8 cellular contexts compared by ENCODE assay signal in genomic region chr18:77065221-77065981, GRCh38.
DNase-seq lines count a peak whose midpoint lies in the region; ATAC-seq and TF ChIP-seq lines count a peak whose summit lies in the region.

No MANE protein-coding gene starts in this region.

- no peak for TF ChIP-seq POLR2A in IMR-90 (IDR thresholded peaks at IDR 0.05; ENCODE audit: low read depth, low read length)

- no CpG with 5 or more reads among the region's 13 CpGs for WGBS in IMR-90 (ENCODE audit: extremely low coverage in 2 of 2, insufficient read length in 1 of 2), 2 experiments
- WGBS in esophagus, 2 donors: 54 to 58% methylated on average over 13 of the region's 13 CpGs

- peaks cover 36% of the 10 kb centered on the region for H3K9me1 ChIP-seq in IMR-90 (ENCODE audit: insufficient read depth, low read length)

- H2AFZ ChIP-seq in IMR-90 (replicated peaks; ENCODE audit: low read length, poor library complexity) (peak overlapping the region; percentile 62), GM23338 (no peak overlapping the region)

- no peak for TF ChIP-seq RAD21 in IMR-90 (IDR thresholded peaks at IDR 0.05; ENCODE audit: low read length)

- H2BK5ac ChIP-seq in IMR-90 (ENCODE audit: low read depth, low read length, poor library complexity, severe bottlenecking): peak overlapping the region; percentile 87

- H3K9me3 Mint-ChIP-seq in activated B cell treated with CpG ODN at 0.5 μM for 24 hours (peaks cover 5% of the 10 kb centered on the region), GM23338 (no peaks in the 10 kb centered on the region)

- peak overlapping the region; percentile 62 to 63 for H4K8ac ChIP-seq in IMR-90 (ENCODE audit: low read depth in 2 of 2, low read length in 2 of 2)

- H3K27ac Mint-ChIP-seq in activated B cell treated with CpG ODN at 0.5 μM for 24 hours (peak overlapping the region; percentile 94), GM23338 (no peak overlapping the region)

- H3K14ac ChIP-seq in IMR-90 (replicated peaks; ENCODE audit: low read depth, low read length): peak overlapping the region; percentile 88

- H3K4me3 Mint-ChIP-seq in activated B cell treated with CpG ODN at 0.5 μM for 24 hours (peak overlapping the region; percentile 39), GM23338 (no peak overlapping the region)

- POLR2A ChIA-PET in AG04450 (lab: Yijun Ruan, JAX) (interaction anchor here (1.0 to 1.3 kb wide), 2 partner anchors 37 to 43 kb away, joined by 4 to 6 read pairs; no protein-coding TSS in a partner anchor), IMR-90 (lab: Charles Lee; ENCODE audit: unreplicated experiment) (no interaction called here), activated B cell treated with CpG ODN at 0.5 μM for 24 hours (lab: Charles Lee) (interaction anchor here (0.6 to 12.6 kb wide), 12 partner anchors 10 to 85 kb away, joined by 3 to 171 read pairs (median 6); partner anchors contain the start of gene MBP)

- peaks cover 0 to 15% of the 10 kb centered on the region in 2 experiments; a peak in 2 of 4 replicates for H3K79me1 ChIP-seq in IMR-90 (ENCODE audit: low read depth in 1 of 2, low read length in 2 of 2)

- H3K4me3 ChIP-seq in AG04450 (ENCODE audit: low read depth, low read length) (no peak overlapping the region), IMR-90 (ENCODE audit: insufficient read depth, low read depth, low read length) (no peak overlapping the region), esophagus (ENCODE audit: low read depth in 1 of 2, low read length in 2 of 2) (no peak overlapping the region), GM23338 (no peak overlapping the region)

- 0 out of 2 replicates have a peak overlapping the region, but pooled peaks have one; percentile 2 for H3K9ac ChIP-seq in IMR-90 (ENCODE audit: low read depth, low read length)

- H3F3A ChIP-seq in GM23338 (replicated peaks; ENCODE audit: low read depth): no peaks in the 10 kb centered on the region

- H2BK20ac ChIP-seq in IMR-90 (ENCODE audit: low read depth, low read length): peak overlapping the region; percentile 85

- peak overlapping the region; percentile 94 for H2AK5ac ChIP-seq in IMR-90 (ENCODE audit: low read depth, low read length)

- H3K36me3 Mint-ChIP-seq in activated B cell treated with CpG ODN at 0.5 μM for 24 hours (ENCODE audit: low read depth) (peaks cover 56% of the 10 kb centered on the region), GM23338 (ENCODE audit: low read depth) (peaks cover 11% of the 10 kb centered on the region)

- BruUV-seq in IMR-90 (replicated peaks; lab: Mats Ljungman, UMichigan): no TSS peak

- peak overlapping the region; percentile 58; the same call in 1 of the 2 replicates for H3K56ac ChIP-seq in IMR-90 (ENCODE audit: extremely low read depth, insufficient read depth, low read length)

- peak overlapping the region; percentile 74 for H3K4ac ChIP-seq in IMR-90 (ENCODE audit: low read depth, low read length)

- H3K4me1 ChIP-seq in IMR-90 (ENCODE audit: control insufficient read depth, insufficient read depth, low read length) (peaks cover 49% of the 10 kb centered on the region), esophagus (ENCODE audit: control insufficient read depth in 2 of 2, insufficient read depth in 2 of 2, low read length in 1 of 2) (peaks cover 4 to 11% of the 10 kb centered on the region in 2 donors), GM23338 (ENCODE audit: insufficient read depth) (peaks cover 16% of the 10 kb centered on the region)

- CTCF ChIA-PET in AG04450 (lab: Charles Lee) (interaction anchor here (1.9 kb wide), 1 partner anchor 65 kb away, joined by 7 read pairs; no protein-coding TSS in a partner anchor), IMR-90 (lab: Yijun Ruan, JAX) (interaction anchor here (0.8 to 2.0 kb wide), 2 partner anchors 10 to 146 kb away, joined by 3 to 8 read pairs; no protein-coding TSS in a partner anchor), activated B cell treated with CpG ODN at 0.5 μM for 24 hours (lab: Charles Lee) (interaction anchor here (1.0 to 1.3 kb wide), 2 partner anchors 65 to 146 kb away, joined by 3 to 6 read pairs; no protein-coding TSS in a partner anchor)

- H4K5ac ChIP-seq in IMR-90 (ENCODE audit: low read depth, low read length): peak overlapping the region; percentile 62

- peak overlapping the region; percentile 91; the same call in 2 of the 3 replicates for H2BK15ac ChIP-seq in IMR-90 (ENCODE audit: low read depth, low read length)

- ATAC-seq in GM19351 (IDR thresholded peaks at IDR 0.05; ENCODE audit: unreplicated experiment): peak; percentile 28
- peak; percentile 61 for ATAC-seq in IMR-90 (ENCODE audit: low read depth)
- peak; percentile 49 for ATAC-seq in activated B cell treated with CpG ODN at 0.5 μM for 24 hours (ENCODE audit: low read depth)
- no peak for ATAC-seq in GM23338

- intact Hi-C loops in IMR-90 (cut with micrococcal nuclease): loop anchor here (2.0 kb wide), 1 partner anchor 65 kb away; no protein-coding TSS in a partner anchor
- intact Hi-C loops in activated B cell treated with CpG ODN at 0.5 μM for 24 hours (cut with micrococcal nuclease): loop anchor here (1.0 to 5.0 kb wide), 7 partner anchors 10 to 573 kb away; partner anchors contain the start of gene MBP

- H3K79me2 ChIP-seq in GM23338 (replicated peaks; ENCODE audit: insufficient read depth): no peaks in the 10 kb centered on the region

- H3K27me3 Mint-ChIP-seq in activated B cell treated with CpG ODN at 0.5 μM for 24 hours (no peaks in the 10 kb centered on the region), GM23338 (ENCODE audit: insufficient read depth, low read depth, poor library complexity) (peaks cover 3% of the 10 kb centered on the region)

- H3K9me3 ChIP-seq in AG04450 (ENCODE audit: control insufficient read depth, insufficient read depth, low read length) (no peaks in the 10 kb centered on the region; the same call in none of the 2 replicates), IMR-90 (ENCODE audit: control insufficient read depth, insufficient read depth, low read length) (no peaks in the 10 kb centered on the region), esophagus (ENCODE audit: control insufficient read depth in 2 of 2, insufficient read depth in 1 of 2, low read depth in 1 of 2, low read length in 1 of 2) (no peaks in the 10 kb centered on the region)

- H2AK9ac ChIP-seq in IMR-90 (replicated peaks; ENCODE audit: low read depth, low read length, poor library complexity): peak overlapping the region; percentile 37

- peak overlapping the region; percentile 50 for H3K18ac ChIP-seq in IMR-90 (ENCODE audit: low read depth, low read length)

- TF ChIP-seq CTCF in AG04450 (IDR thresholded peaks at IDR 0.05; ENCODE audit: low read depth, low read length): no peak
- no peak for TF ChIP-seq CTCF in IMR-90 (conservative IDR thresholded peaks at IDR 0.05; ENCODE audit: low read depth, low read length)
- no peak for TF ChIP-seq CTCF in activated B cell treated with CpG ODN at 0.5 μM for 24 hours (IDR thresholded peaks at IDR 0.05)
- TF ChIP-seq CTCF in GM23338 (conservative IDR thresholded peaks at IDR 0.05; ENCODE audit: low read depth in 2 of 2): no peak

- H3K27me3 ChIP-seq in AG04450 (ENCODE audit: control insufficient read depth, insufficient read depth, low read length) (no peaks in the 10 kb centered on the region), IMR-90 (ENCODE audit: control insufficient read depth, insufficient read depth, low read length) (no peaks in the 10 kb centered on the region), esophagus (ENCODE audit: control insufficient read depth in 1 of 2, insufficient read depth in 2 of 2, low read length in 2 of 2) (no peaks in the 10 kb centered on the region), GM23338 (ENCODE audit: insufficient read depth) (no peaks in the 10 kb centered on the region)

- H4K20me1 ChIP-seq in IMR-90 (ENCODE audit: insufficient read depth, low read length) (no peaks in the 10 kb centered on the region), GM23338 (replicated peaks; ENCODE audit: insufficient read depth) (no peaks in the 10 kb centered on the region; the same call in 1 of the 2 replicates)

- peak overlapping the region; percentile 89 for H2BK120ac ChIP-seq in IMR-90 (ENCODE audit: low read depth, low read length)

- dilution Hi-C loops in IMR-90 (cut with HindIII; ENCODE audit: low sequenced_read_pairs, unreplicated experiment): no loop called here

- no peaks in the 10 kb centered on the region for H3K36me3 ChIP-seq in IMR-90 (ENCODE audit: control insufficient read depth, insufficient read depth, low read length)
- H3K36me3 ChIP-seq in esophagus (ENCODE audit: control insufficient read depth in 2 of 2, insufficient read depth in 2 of 2, low read length in 1 of 2): peaks cover 0 to 8% of the 10 kb centered on the region in 2 donors
- H3K36me3 ChIP-seq in GM23338 (ENCODE audit: insufficient read depth): no peaks in the 10 kb centered on the region

- H3K27ac ChIP-seq in AG04450 (ENCODE audit: low read depth, low read length) (peak overlapping the region; percentile 69), IMR-90 (ENCODE audit: insufficient read depth, low read length) (peak overlapping the region; percentile 82), esophagus (ENCODE audit: low read depth in 2 of 2, low read length in 1 of 2) (peak overlapping the region; percentile 69 to 72), GM23338 (ENCODE audit: low read depth) (no peak overlapping the region)

- peak overlapping the region; percentile 87 for H4K91ac ChIP-seq in IMR-90 (ENCODE audit: insufficient read depth, low read depth, low read length)

- in situ Hi-C loops in IMR-90 (cut with MboI; ENCODE audit: low sequenced_read_pairs): loop anchor here (5.0 kb wide), 1 partner anchor 142 kb away; no protein-coding TSS in a partner anchor

- DNase-seq in AG04450 (ENCODE audit: low read depth, low spot score): peak; percentile 70
- peak; percentile 94 for DNase-seq in IMR-90
- DNase-seq in activated B cell treated with CpG ODN at 0.5 μM for 24 hours: no peak
- DNase-seq in pulmonary artery endothelial cell (ENCODE audit: low read depth, low spot score): peak; percentile 57
- DNase-seq in cortex of kidney (lab: John Stamatoyannopoulos, UW): no peak
- no peak for DNase-seq in GM23338 (ENCODE audit: low spot score)

- peaks cover 100% of the 10 kb centered on the region for H3K4me1 Mint-ChIP-seq in activated B cell treated with CpG ODN at 0.5 μM for 24 hours
- H3K4me1 Mint-ChIP-seq in GM23338: peaks cover 38% of the 10 kb centered on the region

- H3K4me2 ChIP-seq in IMR-90 (ENCODE audit: low read depth, low read length): no peak overlapping the region
- H3K4me2 ChIP-seq in GM23338: no peak overlapping the region

- 0 out of 2 replicates have a peak overlapping the region, but pooled peaks have one; percentile 13 for H3K23ac ChIP-seq in IMR-90 (ENCODE audit: low read depth, low read length)

- H3K9me2 ChIP-seq in GM23338 (ENCODE audit: insufficient read depth): no peaks in the 10 kb centered on the region

TF ChIP-seq in IMR-90, 13 proteins besides CTCF, POLR2A, EP300 and RAD21 (continues in another document):
- TF ChIP-seq MAZ (IDR thresholded peaks at IDR 0.05; ENCODE audit: borderline replicate concordance, low read depth, low read length): no peak; the same call in 1 of the 2 replicates
- TF ChIP-seq BHLHE40 (IDR thresholded peaks at IDR 0.05; ENCODE audit: low read depth, low read length): peak; percentile 6; the same call in 1 of the 2 replicates

TF ChIP-seq in GM23338, 12 proteins besides CTCF, POLR2A, EP300 and RAD21:
- TF ChIP-seq JUNB (IDR thresholded peaks at IDR 0.05; ENCODE audit: unreplicated experiment) (no peak), ZNF114 (CRISPR knock-in tag; IDR thresholded peaks at IDR 0.05) (no peak), NANOG (IDR thresholded peaks at IDR 0.05; ENCODE audit: borderline replicate concordance) (no peak)

Comparison
In these comparisons a context has a peak if more than half of its experiments do, and no peak if none do; other contexts are left out.
1. DNase-seq: peak in AG04450 (single experiment), IMR-90 (single experiment) and pulmonary artery endothelial cell (single experiment); none in activated B cell treated with CpG ODN at 0.5 μM for 24 hours (single experiment), cortex of kidney (single experiment) and GM23338 (single experiment).